In the genomic region with DNA sequence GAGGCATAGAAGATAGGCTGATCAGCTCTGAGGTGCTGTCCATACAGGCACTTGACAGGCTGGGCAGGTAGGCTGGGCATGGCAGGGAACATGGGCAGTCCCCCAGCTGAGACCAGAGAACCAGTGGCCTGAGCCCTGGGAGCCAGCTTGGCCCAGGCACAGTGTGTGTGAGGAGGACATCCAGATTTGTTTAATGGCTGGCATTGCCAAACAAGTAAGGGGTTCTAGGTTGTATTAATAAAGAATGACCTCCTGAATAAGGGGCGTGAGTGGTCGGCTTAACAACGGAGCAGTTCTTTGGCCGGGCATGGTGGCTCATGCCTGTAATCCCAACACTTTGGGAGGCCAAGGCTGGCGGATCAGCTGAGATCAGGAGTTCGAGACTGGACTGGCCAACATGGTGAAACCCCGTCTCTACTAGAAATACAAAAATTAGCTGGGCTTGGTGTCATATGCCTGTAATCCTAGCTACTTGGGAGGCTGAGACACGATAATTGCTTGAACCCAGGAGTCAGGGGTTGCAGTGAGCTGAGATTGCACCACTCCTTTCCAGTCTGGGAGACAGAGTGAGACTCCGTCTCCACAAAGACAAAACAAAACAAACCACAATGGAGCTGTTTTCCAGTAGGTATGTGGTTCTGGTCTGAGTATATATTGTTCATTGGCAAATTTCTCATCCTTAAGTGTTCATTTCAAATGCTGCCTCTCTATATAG, we compare ENCODE assay signal across 28 cellular contexts. TPM values are rescaled to one million over a fixed set of nuclear protein-coding genes. Genes with fewer than 3 reads are reported as not detected.
DNase-seq lines count a peak whose midpoint lies in the region; ATAC-seq and TF ChIP-seq lines count a peak whose summit lies in the region.
"Had no signal": no experiment of that assay in that cellular context is flagged by ENCODE, and none has a peak within 500 bp of the region (broad histone marks: within the 10 kb centered on the region; RNA-seq: fewer than 3 reads in every experiment).

No MANE protein-coding gene starts in this region.

- no CpG with 5 or more reads among the region's 9 CpGs for WGBS in trophoblast cell (ENCODE audit: extremely low coverage, insufficient coverage, insufficient read length)

- no peak overlapping the region for H3K9ac ChIP-seq in fibroblast of lung (ENCODE audit: insufficient read depth, low read length)
- H3K9ac ChIP-seq in trophoblast cell (ENCODE audit: low read length), result no peak overlapping the region

- H3K27ac ChIP-seq in fibroblast of lung (ENCODE audit: insufficient read depth, low read length), result no peak overlapping the region
- no peak overlapping the region for H3K27ac ChIP-seq in trophoblast cell (ENCODE audit: low read depth, low read length)
- H3K27ac ChIP-seq: foreskin keratinocyte, Peyer's patch, right lobe of liver, SJCRH30, uterus had no signal

- ATAC-seq in WTC11, result no peak
- ATAC-seq: activated naive CD4-positive, alpha-beta T cell treated with anti-CD3 and anti-CD28 coated beads, Interleukin-2, amount 50 U/mL, for 72 hours had no signal

- peaks cover 7% of the 10 kb centered on the region for H3K79me1 ChIP-seq in trophoblast cell (ENCODE audit: low read length)

- H3K36me3 Mint-ChIP-seq in WTC11 (peaks cover 2% of the 10 kb centered on the region; the same call in 1 of the 2 replicates), nephron progenitor cell (ENCODE audit: low read depth) (peaks cover 2% of the 10 kb centered on the region)

- H3K27ac Mint-ChIP-seq in WTC11, result peak overlapping the region; percentile 6; the same call in 1 of the 2 replicates
- H3K27ac Mint-ChIP-seq in nephron progenitor cell, result no peak overlapping the region
- H3K27ac Mint-ChIP-seq: activated naive CD4-positive, alpha-beta T cell treated with anti-CD3 and anti-CD28 coated beads, Interleukin-2, amount 50 U/mL, for 72 hours; memory B cell had no signal

- POLR2A ChIA-PET in WTC11 (lab: Charles Lee), result no interaction called here

- no peak overlapping the region for H2AFZ ChIP-seq in fibroblast of lung (ENCODE audit: low read length)
- no peak overlapping the region for H2AFZ ChIP-seq in trophoblast cell (ENCODE audit: insufficient read depth, low read length, poor library complexity)

- no peaks in the 10 kb centered on the region for H3K9me3 ChIP-seq in fibroblast of lung (ENCODE audit: control insufficient read depth, insufficient read depth, low read depth, low read length)
- no peaks in the 10 kb centered on the region for H3K9me3 ChIP-seq in trophoblast cell (ENCODE audit: insufficient read depth, low read depth, low read length)
- H3K9me3 ChIP-seq: Peyer's patch, right lobe of liver, SJCRH30, uterus had no signal

- DNase-seq in H4 (ENCODE audit: low spot score), result peak; percentile 34
- DNase-seq in WTC11 (ENCODE audit: low spot score), result no peak
- DNase-seq in fibroblast of lung (ENCODE audit: low read depth in 2 of 2), result peak; percentile 39 to 51
- DNase-seq in trophoblast cell, result no peak
- no peak for DNase-seq in nephron progenitor cell
- DNase-seq in NCI-H524 treated with DMSO at 0.1 percent for 48 hours (lab: John Stamatoyannopoulos, UW), result no peak
- DNase-seq in NCI-H69 (lab: John Stamatoyannopoulos, UW), result no peak
- no peak for DNase-seq in mucosa of gallbladder (ENCODE audit: low spot score)
- DNase-seq: activated CD4-positive, alpha-beta T cell treated with anti-CD3 and anti-CD28 coated beads, Interleukin-2, amount 50 U/mL, for 4 hours; activated CD4-positive, CD25-positive, alpha-beta regulatory T cell; activated CD8-positive, alpha-beta memory T cell treated with anti-CD3 and anti-CD28 coated beads, Interleukin-2, amount 50 U/mL, for 48 hours; anterior cingulate cortex; C1 segment of cervical spinal cord; COR-L47; DMS79; heart left ventricle; Karpas-422; NCI-H1092; NCI-H1930; NCI-H526; Peyer's patch; right lobe of liver; stimulated activated naive CD4-positive, alpha-beta T cell treated with Interleukin-2 at 50 U/mL for 16 hours; uterus had no signal

- H3K9me3 Mint-ChIP-seq in WTC11 (peaks cover 2% of the 10 kb centered on the region), nephron progenitor cell (peaks cover 5% of the 10 kb centered on the region)
- H3K9me3 Mint-ChIP-seq: activated naive CD4-positive, alpha-beta T cell treated with anti-CD3 and anti-CD28 coated beads, Interleukin-2, amount 50 U/mL, for 72 hours had no signal

- H3K4me3 Mint-ChIP-seq in WTC11 (no peak overlapping the region), nephron progenitor cell (no peak overlapping the region)
- H3K4me3 Mint-ChIP-seq: memory B cell had no signal

- peak overlapping the region; percentile 69 for H2AK5ac ChIP-seq in trophoblast cell (ENCODE audit: low read length)

- H3K4me1 ChIP-seq in fibroblast of lung (ENCODE audit: control insufficient read depth, extremely low read depth, insufficient read depth, low read length) (peaks cover 6% of the 10 kb centered on the region), trophoblast cell (ENCODE audit: control insufficient read depth in 1 of 2, insufficient read depth in 2 of 2, low read length in 2 of 2) (peaks cover 7 to 11% of the 10 kb centered on the region in 2 experiments)
- H3K4me1 ChIP-seq: Peyer's patch, right lobe of liver, SJCRH30, uterus had no signal

- H3K4me3 ChIP-seq in fibroblast of lung (replicated peaks in 1 of 4; ENCODE audit: control extremely low read depth in 1 of 4, insufficient read depth in 1 of 4, low read depth in 3 of 4, low read length in 4 of 4) (no peak overlapping the region), trophoblast cell (ENCODE audit: low read depth, low read length) (no peak overlapping the region)
- H3K4me3 ChIP-seq: heart left ventricle, Peyer's patch, right lobe of liver, SJCRH30, uterus had no signal

- H3K4me2 ChIP-seq in fibroblast of lung (ENCODE audit: extremely low read depth, insufficient read depth, low read length), result no peak overlapping the region
- no peak overlapping the region for H3K4me2 ChIP-seq in trophoblast cell (ENCODE audit: low read length)

- H4K91ac ChIP-seq in trophoblast cell (ENCODE audit: low read depth, low read length), result peak overlapping the region; percentile 70

- H4K8ac ChIP-seq in trophoblast cell (ENCODE audit: low read depth, low read length), result no peak overlapping the region

- H3K27me3 Mint-ChIP-seq in WTC11 (ENCODE audit: low read depth), result no peaks in the 10 kb centered on the region
- peaks cover 11% of the 10 kb centered on the region for H3K27me3 Mint-ChIP-seq in nephron progenitor cell (ENCODE audit: low read depth, poor library complexity)
- H3K27me3 Mint-ChIP-seq: memory B cell had no signal

- H3K27me3 ChIP-seq in fibroblast of lung (ENCODE audit: control insufficient read depth, insufficient read depth, low read length) (no peaks in the 10 kb centered on the region), trophoblast cell (ENCODE audit: insufficient read depth, low read length) (no peaks in the 10 kb centered on the region)
- H3K27me3 ChIP-seq: foreskin keratinocyte, heart left ventricle, Peyer's patch, right lobe of liver, SJCRH30, uterus had no signal

- H2BK5ac ChIP-seq in trophoblast cell (ENCODE audit: low read depth, low read length, poor library complexity), result no peak overlapping the region

- no peak overlapping the region for H3K18ac ChIP-seq in trophoblast cell (ENCODE audit: low read length)

- H3K4ac ChIP-seq in trophoblast cell (ENCODE audit: low read depth, low read length), result no peak overlapping the region

- H3K14ac ChIP-seq in trophoblast cell (ENCODE audit: low read length), result peak overlapping the region; percentile 79

- H4K12ac ChIP-seq in trophoblast cell (ENCODE audit: low read depth, low read length), result no peak overlapping the region

- no peaks in the 10 kb centered on the region for H4K20me1 ChIP-seq in fibroblast of lung (ENCODE audit: control insufficient read depth, extremely low read depth, insufficient read depth, low read length)

- H3K4me1 Mint-ChIP-seq in WTC11, result peaks cover 12% of the 10 kb centered on the region
- H3K4me1 Mint-ChIP-seq in nephron progenitor cell, result no peaks in the 10 kb centered on the region
- H3K4me1 Mint-ChIP-seq: memory B cell had no signal

- H2BK120ac ChIP-seq in trophoblast cell (ENCODE audit: insufficient read depth, low read length, poor library complexity), result peak overlapping the region; percentile 63

- CTCF ChIA-PET in WTC11 (lab: Charles Lee), result interaction anchor here (0.6 kb wide), 1 partner anchor 120 kb away, joined by 3 read pairs; no protein-coding TSS in a partner anchor

- peak overlapping the region; percentile 74 for H2BK12ac ChIP-seq in trophoblast cell (ENCODE audit: low read length)

- H3K79me2 ChIP-seq in fibroblast of lung (ENCODE audit: control insufficient read depth, insufficient read depth, low read length) (no peaks in the 10 kb centered on the region), trophoblast cell (ENCODE audit: control insufficient read depth, insufficient read depth, low read length, poor library complexity) (peaks cover 2% of the 10 kb centered on the region)

- no peak overlapping the region for H3K23ac ChIP-seq in trophoblast cell (ENCODE audit: low read length)

- no peaks in the 10 kb centered on the region for H3K36me3 ChIP-seq in fibroblast of lung (ENCODE audit: control insufficient read depth, insufficient read depth, low read length)
- no peaks in the 10 kb centered on the region for H3K36me3 ChIP-seq in trophoblast cell (ENCODE audit: control insufficient read depth in 1 of 2, insufficient read depth in 2 of 2, low read length in 2 of 2)
- H3K36me3 ChIP-seq: right lobe of liver, SJCRH30, uterus had no signal

- TF ChIP-seq CTCF in WTC11 (IDR thresholded peaks at IDR 0.05), result no peak
- TF ChIP-seq CTCF in fibroblast of lung (conservative IDR thresholded peaks at IDR 0.05 in 1 of 2, IDR thresholded peaks at IDR 0.05 in 1 of 2; ENCODE audit: low read depth in 1 of 2, low read length in 2 of 2), result no peak
- no peak for TF ChIP-seq CTCF in nephron progenitor cell (IDR thresholded peaks at IDR 0.05)

RNA-seq across cellular contexts. Expression of a gene that starts 56.2 kb away (rescaled TPM):
- 8.8 and 13.9 TPM in 2 replicates for total RNA-seq in H4 (2014; rRNA removed; shearing (Covaris generic))
- total RNA-seq in WTC11 (2021), result 4.5 to 6.7 TPM (median 6.3 TPM) in 3 replicates
- total RNA-seq in fibroblast of lung, result 108 and 163 TPM in 2 replicates
- polyA plus RNA-seq in fibroblast of lung, result 56.9 and 128 TPM in 2 replicates
- 57.6 and 130 TPM in 2 replicates for polyA plus RNA-seq in fibroblast of lung (2012)
- polyA minus RNA-seq in fibroblast of lung (ENCODE audit: low replicate concordance), result 60.0 and 118 TPM in 2 replicates
- polyA plus RNA-seq in trophoblast cell (2013), result 2.9 and 3.5 TPM in 2 replicates
- 55.2 TPM for total RNA-seq in mucosa of gallbladder
- total RNA-seq: activated naive CD4-positive, alpha-beta T cell treated with anti-CD3 and anti-CD28 coated beads, Interleukin-2, amount 50 U/mL, for 72 hours had no signal

Comparison
In these comparisons a context has a peak if more than half of its experiments do, and no peak if none do; other contexts are left out.
1. DNase-seq: peak in H4 (single experiment) and fibroblast of lung (2 of 2); none in WTC11 (single experiment), trophoblast cell (0 of 2), nephron progenitor cell (single experiment), NCI-H524 treated with DMSO at 0.1 percent for 48 hours (single experiment), NCI-H69 (single experiment) and mucosa of gallbladder (single experiment).